In genomic region chr2:3001595-3002184, GRCh38 we compare ENCODE assay signal across 7 cellular contexts.
A peak's percentile ranks its signal among the peaks of the same experiment; 100 is the strongest.
DNase-seq lines count a peak whose midpoint lies in the region; ATAC-seq and TF ChIP-seq lines count a peak whose summit lies in the region.

No MANE protein-coding gene starts in this region.

- no peak overlapping the region for H3K4me3 ChIP-seq in LNCaP clone FGC (ENCODE audit: low read depth, low read length)

- ATAC-seq in GM18511 (IDR thresholded peaks at IDR 0.05; ENCODE audit: unreplicated experiment) (peak; percentile 90), HG02973 (IDR thresholded peaks at IDR 0.05; ENCODE audit: unreplicated experiment) (no peak)

- TF ChIP-seq CTCF in LNCaP clone FGC (IDR thresholded peaks at IDR 0.05; ENCODE audit: control insufficient read depth, extremely low read depth, insufficient read depth), result peak; percentile 83

- DNase-seq in LNCaP clone FGC (ENCODE audit: low read depth) (peak; percentile 15), epidermal melanocyte (ENCODE audit: insufficient read length, low spot score) (peak; percentile 40), renal cortical epithelial cell (ENCODE audit: low read depth) (peak; percentile 17), NCI-H2029 (lab: John Stamatoyannopoulos, UW) (no peak), NCI-H1694 (lab: John Stamatoyannopoulos, UW) (no peak)

Comparison
In these comparisons a context has a peak if more than half of its experiments do, and no peak if none do; other contexts are left out.
1. DNase-seq: peak in LNCaP clone FGC (single experiment), epidermal melanocyte (single experiment) and renal cortical epithelial cell (single experiment); none in NCI-H2029 (single experiment) and NCI-H1694 (single experiment).